Comparison of ENCODE assay signal across 17 cellular contexts in the genomic region with DNA sequence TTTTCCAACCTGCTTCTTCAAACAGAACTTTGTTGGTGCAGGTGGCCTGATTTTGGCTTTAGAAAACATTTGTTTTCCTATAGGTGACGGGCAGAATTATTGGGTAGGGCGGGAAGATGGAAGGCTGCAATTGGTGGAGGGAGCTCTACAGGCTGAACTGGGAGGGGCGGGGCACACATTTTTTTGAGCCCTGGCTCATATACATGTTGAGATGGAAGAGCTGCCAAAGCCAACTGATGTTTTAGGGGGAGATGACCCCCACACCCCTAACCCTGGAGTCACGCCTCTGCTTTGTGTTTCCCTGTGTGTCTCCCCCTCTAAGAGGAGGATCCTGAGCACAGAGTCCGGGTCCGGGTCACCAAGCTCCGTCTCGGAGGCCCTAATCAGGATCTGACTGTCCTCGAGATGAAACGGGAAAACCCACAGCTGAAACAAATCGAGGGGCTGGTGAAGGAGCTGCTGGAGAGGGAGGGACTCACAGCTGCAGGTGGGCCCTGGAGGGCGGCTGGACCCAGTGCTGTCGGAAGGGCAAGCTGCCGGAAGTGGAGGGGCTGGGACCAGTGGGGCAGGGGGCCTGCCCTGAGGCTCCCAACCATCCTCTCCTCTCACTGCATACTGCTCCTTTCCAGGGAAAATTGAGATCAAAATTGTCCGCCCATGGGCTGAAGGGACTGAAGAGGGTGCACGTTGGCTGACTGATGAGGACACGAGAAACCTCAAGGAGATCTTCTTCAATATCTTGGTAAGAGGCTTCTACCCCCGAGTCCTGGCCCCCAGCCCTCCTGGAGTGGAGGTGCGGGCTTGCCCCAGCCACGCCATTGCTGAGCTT. TPM values are rescaled to one million over a fixed set of nuclear protein-coding genes. Genes with fewer than 3 reads are reported as not detected.
DNase-seq lines count a peak whose midpoint lies in the region; ATAC-seq and TF ChIP-seq lines count a peak whose summit lies in the region.
"Had no signal": no experiment of that assay in that cellular context is flagged by ENCODE, and none has a peak within 500 bp of the region (broad histone marks: within the 10 kb centered on the region; RNA-seq: fewer than 3 reads in every experiment).

No MANE protein-coding gene starts in this region.

- no peaks in the 10 kb centered on the region for H3K9me3 Mint-ChIP-seq in activated CD8-positive, alpha-beta memory T cell treated with anti-CD3 and anti-CD28 coated beads, Interleukin-2, amount 10 ng/mL, durations not matched to agents 7 days and 5 days (ENCODE audit: low read depth)
- H3K9me3 Mint-ChIP-seq in CD8-positive, alpha-beta T cell = no peaks in the 10 kb centered on the region
- H3K9me3 Mint-ChIP-seq in naive thymus-derived CD4-positive, alpha-beta T cell = no peaks in the 10 kb centered on the region

- H3K27ac Mint-ChIP-seq in activated CD8-positive, alpha-beta memory T cell treated with anti-CD3 and anti-CD28 coated beads, Interleukin-2, amount 10 ng/mL, durations not matched to agents 7 days and 5 days = peak overlapping the region; percentile 59
- peak overlapping the region; percentile 13 for H3K27ac Mint-ChIP-seq in CD8-positive, alpha-beta T cell
- H3K27ac Mint-ChIP-seq in naive thymus-derived CD4-positive, alpha-beta T cell = peak overlapping the region; percentile 8 to 93 (median 23)

- ATAC-seq in activated CD8-positive, alpha-beta memory T cell treated with anti-CD3 and anti-CD28 coated beads, Interleukin-2, amount 10 ng/mL, durations not matched to agents 7 days and 5 days = no peak
- ATAC-seq in CD8-positive, alpha-beta T cell = no peak
- no peak for ATAC-seq in naive thymus-derived CD4-positive, alpha-beta T cell

- no peaks in the 10 kb centered on the region for H3K27me3 Mint-ChIP-seq in activated CD8-positive, alpha-beta memory T cell treated with anti-CD3 and anti-CD28 coated beads, Interleukin-2, amount 10 ng/mL, durations not matched to agents 7 days and 5 days
- no peaks in the 10 kb centered on the region for H3K27me3 Mint-ChIP-seq in CD8-positive, alpha-beta T cell (ENCODE audit: low read depth)
- H3K27me3 Mint-ChIP-seq in naive thymus-derived CD4-positive, alpha-beta T cell = no peaks in the 10 kb centered on the region

- peaks cover 2% of the 10 kb centered on the region for H3K4me1 Mint-ChIP-seq in activated CD8-positive, alpha-beta memory T cell treated with anti-CD3 and anti-CD28 coated beads, Interleukin-2, amount 10 ng/mL, durations not matched to agents 7 days and 5 days
- peaks cover 22% of the 10 kb centered on the region for H3K4me1 Mint-ChIP-seq in CD8-positive, alpha-beta T cell (ENCODE audit: low read depth)
- H3K4me1 Mint-ChIP-seq in naive thymus-derived CD4-positive, alpha-beta T cell = peaks cover 5 to 26% (median 16%) of the 10 kb centered on the region in 7 donors

- POLR2A ChIA-PET in CD8-positive, alpha-beta T cell (lab: Charles Lee) = interaction anchor here (0.7 to 1.4 kb wide), 2 partner anchors 22 to 26 kb away, joined by 3 to 4 read pairs; a partner anchor contains a TSS
- POLR2A ChIA-PET in naive thymus-derived CD4-positive, alpha-beta T cell (lab: Charles Lee) = interaction anchor here (1.0 kb wide), 1 partner anchor 19 kb away, joined by 3 read pairs; no protein-coding TSS in a partner anchor

- no peak overlapping the region for H3K27ac ChIP-seq in CD8-positive, alpha-beta T cell (ENCODE audit: low read depth, low read length)
- no peak overlapping the region for H3K27ac ChIP-seq in SJCRH30
- no peak overlapping the region for H3K27ac ChIP-seq in naive thymus-derived CD4-positive, alpha-beta T cell (ENCODE audit: low read depth, low read length)
- no peak overlapping the region for H3K27ac ChIP-seq in coronary artery
- H3K27ac ChIP-seq: C4-2B, PC-9 had no signal

- intact Hi-C loops in CD8-positive, alpha-beta T cell (cut with DNase I, micrococcal nuclease) = no loop called here
- intact Hi-C loops in naive thymus-derived CD4-positive, alpha-beta T cell (cut with micrococcal nuclease) = no loop called here

- H3K9me3 ChIP-seq in CD8-positive, alpha-beta T cell (ENCODE audit: low read length) = no peaks in the 10 kb centered on the region
- H3K9me3 ChIP-seq in SJCRH30 (replicated peaks) = no peaks in the 10 kb centered on the region
- no peaks in the 10 kb centered on the region for H3K9me3 ChIP-seq in naive thymus-derived CD4-positive, alpha-beta T cell (ENCODE audit: control insufficient read depth in 2 of 3, low read length in 3 of 3)
- H3K9me3 ChIP-seq: MG63 had no signal

- peaks cover 22% of the 10 kb centered on the region for H3K36me3 Mint-ChIP-seq in activated CD8-positive, alpha-beta memory T cell treated with anti-CD3 and anti-CD28 coated beads, Interleukin-2, amount 10 ng/mL, durations not matched to agents 7 days and 5 days
- H3K36me3 Mint-ChIP-seq in CD8-positive, alpha-beta T cell = peaks cover 63% of the 10 kb centered on the region
- peaks cover 10 to 26% (median 15%) of the 10 kb centered on the region in 5 donors for H3K36me3 Mint-ChIP-seq in naive thymus-derived CD4-positive, alpha-beta T cell

- no peaks in the 10 kb centered on the region for H3K4me1 ChIP-seq in CD8-positive, alpha-beta T cell (ENCODE audit: insufficient read depth, low read length)
- H3K4me1 ChIP-seq in SJCRH30 = no peaks in the 10 kb centered on the region
- no peaks in the 10 kb centered on the region for H3K4me1 ChIP-seq in naive thymus-derived CD4-positive, alpha-beta T cell (ENCODE audit: control insufficient read depth in 2 of 2, insufficient read depth in 2 of 2, low read length in 2 of 2)

- TF ChIP-seq CTCF in CD8-positive, alpha-beta T cell (IDR thresholded peaks at IDR 0.05) = no peak
- no peak for TF ChIP-seq CTCF in coronary artery (IDR thresholded peaks at IDR 0.05)

- no peak overlapping the region for H3K4me3 ChIP-seq in CD8-positive, alpha-beta T cell (ENCODE audit: low read depth, low read length)
- H3K4me3 ChIP-seq in SJCRH30 = no peak overlapping the region
- no peak overlapping the region for H3K4me3 ChIP-seq in naive thymus-derived CD4-positive, alpha-beta T cell (ENCODE audit: low read length)
- no peak overlapping the region for H3K4me3 ChIP-seq in coronary artery
- H3K4me3 ChIP-seq: MG63, PC-9 had no signal

- H3K36me3 ChIP-seq in CD8-positive, alpha-beta T cell (ENCODE audit: insufficient read depth, low read length) = peaks cover 46% of the 10 kb centered on the region
- H3K36me3 ChIP-seq in SJCRH30 = peaks cover 67% of the 10 kb centered on the region
- H3K36me3 ChIP-seq in naive thymus-derived CD4-positive, alpha-beta T cell (ENCODE audit: control insufficient read depth in 2 of 3, insufficient read depth in 3 of 3, low read length in 3 of 3) = peaks cover 15 to 65% (median 18%) of the 10 kb centered on the region in 3 experiments

- no peak overlapping the region for H3K4me3 Mint-ChIP-seq in activated CD8-positive, alpha-beta memory T cell treated with anti-CD3 and anti-CD28 coated beads, Interleukin-2, amount 10 ng/mL, durations not matched to agents 7 days and 5 days
- no peak overlapping the region for H3K4me3 Mint-ChIP-seq in CD8-positive, alpha-beta T cell
- no peak overlapping the region for H3K4me3 Mint-ChIP-seq in naive thymus-derived CD4-positive, alpha-beta T cell

- DNase-seq in activated CD8-positive, alpha-beta memory T cell treated with anti-CD3 and anti-CD28 coated beads, Interleukin-2, amount 10 ng/mL, durations not matched to agents 7 days and 5 days = no peak
- DNase-seq in activated CD8-positive, alpha-beta memory T cell treated with anti-CD3 and anti-CD28 coated beads, Interleukin-2, amount 50 U/mL, for 48 hours = no peak
- DNase-seq in CD8-positive, alpha-beta T cell = peak in 1 of 7 experiments; percentile 45
- peak; percentile 62 to 68 for DNase-seq in SJCRH30
- no peak for DNase-seq in naive thymus-derived CD4-positive, alpha-beta T cell
- DNase-seq in NCI-H446 (lab: John Stamatoyannopoulos, UW) = no peak
- no peak for DNase-seq in DMS53 (lab: John Stamatoyannopoulos, UW)
- DNase-seq in coronary artery (ENCODE audit: low spot score) = no peak
- DNase-seq: DMS79, MG63, NCI-H1092 treated with DMSO at 0.1 percent for 48 hours, NCI-H1694, NCI-H2107, NCI-H345, NCI-H748 treated with DMSO at 0.1 percent for 48 hours, PC-9 had no signal

- CTCF ChIA-PET in activated CD8-positive, alpha-beta memory T cell treated with anti-CD3 and anti-CD28 coated beads, Interleukin-2, amount 10 ng/mL, durations not matched to agents 7 days and 5 days (lab: Charles Lee) = interaction anchor here (1.2 to 1.5 kb wide), 3 partner anchors 16 to 136 kb away, joined by 3 to 4 read pairs (median 3); no protein-coding TSS in a partner anchor
- CTCF ChIA-PET in CD8-positive, alpha-beta T cell (lab: Charles Lee) = interaction anchor here (0.9 kb wide), 1 partner anchor 137 kb away, joined by 4 read pairs; no protein-coding TSS in a partner anchor
- CTCF ChIA-PET in naive thymus-derived CD4-positive, alpha-beta T cell (lab: Charles Lee) = interaction anchor here (0.6 kb wide), 1 partner anchor 465 kb away, joined by 4 read pairs; no protein-coding TSS in a partner anchor

- H3K27me3 ChIP-seq in CD8-positive, alpha-beta T cell (ENCODE audit: insufficient read depth, low read length) = no peaks in the 10 kb centered on the region
- no peaks in the 10 kb centered on the region for H3K27me3 ChIP-seq in SJCRH30
- no peaks in the 10 kb centered on the region for H3K27me3 ChIP-seq in naive thymus-derived CD4-positive, alpha-beta T cell (ENCODE audit: control insufficient read depth in 2 of 2, insufficient read depth in 2 of 2, low read length in 2 of 2)
- H3K27me3 ChIP-seq: MG63 had no signal

RNA-seq across cellular contexts. Expression of a gene that starts 18.6 kb away (rescaled TPM):
- 10 to 100 TPM; 70.7 to 72.7 TPM for total RNA-seq in activated CD8-positive, alpha-beta memory T cell treated with anti-CD3 and anti-CD28 coated beads, Interleukin-2, amount 10 ng/mL, durations not matched to agents 7 days and 5 days
- 10 to 100 TPM; 22.2 to 23.5 TPM for total RNA-seq in CD8-positive, alpha-beta T cell
- total RNA-seq in SJCRH30 (2014; rRNA removed; shearing (Covaris generic)) = 38.6 and 39.7 TPM in 2 replicates
- 10 to 100 TPM; 33.9 to 66.7 (median 60.4) TPM for total RNA-seq in naive thymus-derived CD4-positive, alpha-beta T cell
- 1 to 10 TPM; 3.0 to 6.0 TPM for polyA plus RNA-seq in naive thymus-derived CD4-positive, alpha-beta T cell

RNA-seq across cellular contexts. Expression of a gene that starts 24.8 kb away (rescaled TPM):
- 10 to 100 TPM in 1 of 2 experiments, 1 to 10 TPM in 1; 10.0 to 19.4 TPM for total RNA-seq in activated CD8-positive, alpha-beta memory T cell treated with anti-CD3 and anti-CD28 coated beads, Interleukin-2, amount 10 ng/mL, durations not matched to agents 7 days and 5 days
- total RNA-seq in CD8-positive, alpha-beta T cell = 1 to 10 TPM; 7.3 to 8.0 TPM
- total RNA-seq in SJCRH30 (2014; rRNA removed; shearing (Covaris generic)) = 292 and 318 TPM in 2 replicates
- 10 to 100 TPM; 12.3 to 23.9 (median 20.3) TPM for total RNA-seq in naive thymus-derived CD4-positive, alpha-beta T cell
- 10 to 100 TPM; 50.1 to 50.5 TPM for polyA plus RNA-seq in naive thymus-derived CD4-positive, alpha-beta T cell

RNA-seq across cellular contexts. Expression of a gene that starts 26.1 kb away (rescaled TPM):
- 100 to 1,000 TPM; 117 to 123 TPM for total RNA-seq in activated CD8-positive, alpha-beta memory T cell treated with anti-CD3 and anti-CD28 coated beads, Interleukin-2, amount 10 ng/mL, durations not matched to agents 7 days and 5 days
- total RNA-seq in CD8-positive, alpha-beta T cell = 100 to 1,000 TPM; 105 to 119 TPM
- total RNA-seq in SJCRH30 (2014; rRNA removed; shearing (Covaris generic)) = 1,587 and 1,701 TPM in 2 replicates
- total RNA-seq in naive thymus-derived CD4-positive, alpha-beta T cell = 100 to 1,000 TPM; 139 to 175 (median 171) TPM
- 10 to 100 TPM; 59.5 to 70.6 TPM for polyA plus RNA-seq in naive thymus-derived CD4-positive, alpha-beta T cell

RNA-seq across cellular contexts. Expression of a gene that starts 32.1 kb away (rescaled TPM):
- 100 to 1,000 TPM; 127 to 167 TPM for total RNA-seq in activated CD8-positive, alpha-beta memory T cell treated with anti-CD3 and anti-CD28 coated beads, Interleukin-2, amount 10 ng/mL, durations not matched to agents 7 days and 5 days
- total RNA-seq in CD8-positive, alpha-beta T cell = 10 to 100 TPM in 1 of 2 experiments, 1 to 10 TPM in 1; 8.5 to 10.0 TPM
- 5,376 and 5,685 TPM in 2 replicates for total RNA-seq in SJCRH30 (2014; rRNA removed; shearing (Covaris generic))
- 100 to 1,000 TPM in 1 of 5 experiments, 10 to 100 TPM in 4; 23.8 to 108 (median 42.9) TPM for total RNA-seq in naive thymus-derived CD4-positive, alpha-beta T cell
- 100 to 1,000 TPM in 1 of 2 donors, 10 to 100 TPM in 1; 77.6 to 105 TPM for polyA plus RNA-seq in naive thymus-derived CD4-positive, alpha-beta T cell

RNA-seq across cellular contexts. Expression of a gene that starts 34.9 kb away (rescaled TPM):
- 10 to 100 TPM; 21.0 to 24.9 TPM for total RNA-seq in activated CD8-positive, alpha-beta memory T cell treated with anti-CD3 and anti-CD28 coated beads, Interleukin-2, amount 10 ng/mL, durations not matched to agents 7 days and 5 days
- total RNA-seq in CD8-positive, alpha-beta T cell = 10 to 100 TPM; 23.1 to 25.1 TPM
- 136 and 147 TPM in 2 replicates for total RNA-seq in SJCRH30 (2014; rRNA removed; shearing (Covaris generic))
- total RNA-seq in naive thymus-derived CD4-positive, alpha-beta T cell = 10 to 100 TPM; 27.8 to 61.7 (median 44.4) TPM
- 1 to 10 TPM; 3.2 to 6.6 TPM for polyA plus RNA-seq in naive thymus-derived CD4-positive, alpha-beta T cell

Comparison
In these comparisons a context has a peak if more than half of its experiments do, and no peak if none do; other contexts are left out.
1. DNase-seq: peak in SJCRH30 (2 of 2); none in activated CD8-positive, alpha-beta memory T cell treated with anti-CD3 and anti-CD28 coated beads, Interleukin-2, amount 10 ng/mL, durations not matched to agents 7 days and 5 days (single experiment), activated CD8-positive, alpha-beta memory T cell treated with anti-CD3 and anti-CD28 coated beads, Interleukin-2, amount 50 U/mL, for 48 hours (single experiment), naive thymus-derived CD4-positive, alpha-beta T cell (0 of 9), NCI-H446 (0 of 2), DMS53 (single experiment) and coronary artery (single experiment).
2. RNA of a gene that starts 24.8 kb away (total RNA-seq): 292 to 318 TPM in SJCRH30; 12.3 to 23.9 TPM in naive thymus-derived CD4-positive, alpha-beta T cell, 10.0 to 19.4 TPM in activated CD8-positive, alpha-beta memory T cell treated with anti-CD3 and anti-CD28 coated beads, Interleukin-2, amount 10 ng/mL, durations not matched to agents 7 days and 5 days and 7.3 to 8.0 TPM in CD8-positive, alpha-beta T cell; every median in the first group is over 10 times any median in the second.
3. Peak in every context shown above with its lines, with median percentiles within 50 percentile points of each other: H3K27ac Mint-ChIP-seq.